In genomic region chr14:94080606-94081385, GRCh38 we compare ENCODE assay signal across 1 cellular context.
A peak's percentile ranks its signal among the peaks of the same experiment; 100 is the strongest.
TF ChIP-seq lines count a peak whose summit lies in the region.

Gene DDX24, minus strand, starts transcription at chr14:94081202. Its CDS starts 1,460 bp downstream, at chr14:94079742.
Gene IFI27L1, plus strand, starts transcription at chr14:94081310. Its CDS starts 15,628 bp downstream, at chr14:94096938.

TF ChIP-seq in GM12878, 131 proteins besides CTCF, POLR2A, EP300 and RAD21 (continued from another document and continues in another):
- peak; percentile 58 for TF ChIP-seq NR2F1 (conservative IDR thresholded peaks at IDR 0.05)
- TF ChIP-seq SPI1 (IDR thresholded peaks at IDR 0.05; ENCODE audit: borderline replicate concordance, insufficient read depth, low read depth, low read length): peak; percentile 81
- TF ChIP-seq BMI1 (IDR thresholded peaks at IDR 0.05; ENCODE audit: borderline replicate concordance): no peak
- no peak for TF ChIP-seq ATF2 (IDR thresholded peaks at IDR 0.05; ENCODE audit: low read length)
- TF ChIP-seq IKZF2 (IDR thresholded peaks at IDR 0.05): no peak; a peak in 2 of 4 replicates
- no peak for TF ChIP-seq SUPT20H (IDR thresholded peaks at IDR 0.05; ENCODE audit: borderline replicate concordance, control insufficient read depth, low read depth, low read length)
- no peak for TF ChIP-seq KLF5 (IDR thresholded peaks at IDR 0.05; ENCODE audit: partially characterized antibody)
- peak; percentile 90 for TF ChIP-seq GABPA (IDR thresholded peaks at IDR 0.05; ENCODE audit: low read depth)
- TF ChIP-seq CUX1 (IDR thresholded peaks at IDR 0.05; ENCODE audit: insufficient replicate concordance, low read depth, low read length): no peak
- no peak for TF ChIP-seq CHD1 (IDR thresholded peaks at IDR 0.05; ENCODE audit: low read depth, low read length)
- peak; percentile 89 for TF ChIP-seq CHD2 (IDR thresholded peaks at IDR 0.05; ENCODE audit: borderline replicate concordance, low read depth, low read length)
- TF ChIP-seq TAF1 (IDR thresholded peaks at IDR 0.05; ENCODE audit: borderline replicate concordance, low read depth, low read length): peak; percentile 92
- TF ChIP-seq JUNB (IDR thresholded peaks at IDR 0.05): no peak
- TF ChIP-seq IRF3 (IDR thresholded peaks at IDR 0.05): no peak
- TF ChIP-seq STAT3 (IDR thresholded peaks at IDR 0.05; ENCODE audit: low read depth, low read length): no peak
- TF ChIP-seq CREM (IDR thresholded peaks at IDR 0.05; ENCODE audit: low read depth): peak; percentile 66; the same call in 1 of the 2 replicates
- 0 out of 2 replicates have a peak, but pooled peaks have one; percentile 18 for TF ChIP-seq BACH1 (IDR thresholded peaks at IDR 0.05; ENCODE audit: borderline replicate concordance)
- no peak for TF ChIP-seq ESRRA (IDR thresholded peaks at IDR 0.05; ENCODE audit: low read length)
- TF ChIP-seq ZBTB4 (CRISPR knock-in tag; IDR thresholded peaks at IDR 0.05): no peak
- TF ChIP-seq ZBED1 (IDR thresholded peaks at IDR 0.05; ENCODE audit: borderline replicate concordance): no peak
- TF ChIP-seq ZNF622 (IDR thresholded peaks at IDR 0.05): no peak
- TF ChIP-seq SIX5 (IDR thresholded peaks at IDR 0.05; ENCODE audit: low read depth, low read length, severe bottlenecking): no peak
- no peak; the same call in 1 of the 2 replicates for TF ChIP-seq ELK1 (IDR thresholded peaks at IDR 0.05; ENCODE audit: low read depth, low read length)
- TF ChIP-seq HCFC1 (IDR thresholded peaks at IDR 0.05; ENCODE audit: low read length): no peak
- TF ChIP-seq PRDM15 (CRISPR knock-in tag; IDR thresholded peaks at IDR 0.05): no peak
- peak; percentile 87 for TF ChIP-seq CBFB (IDR thresholded peaks at IDR 0.05; ENCODE audit: low read depth)
- peak; percentile 18 for TF ChIP-seq RELA (IDR thresholded peaks at IDR 0.05; ENCODE audit: borderline replicate concordance, partially characterized antibody)
- peak; percentile 53 for TF ChIP-seq ZNF687 (IDR thresholded peaks at IDR 0.05)
- no peak for TF ChIP-seq MEF2A (IDR thresholded peaks at IDR 0.05; ENCODE audit: insufficient read depth, low read depth, low read length)
- TF ChIP-seq CREB1 (IDR thresholded peaks at IDR 0.05; ENCODE audit: low read depth): peak; percentile 73; the same call in 1 of the 2 replicates
- TF ChIP-seq SIN3A (IDR thresholded peaks at IDR 0.05; ENCODE audit: low read depth, low read length): no peak
- no peak for TF ChIP-seq BCLAF1 (IDR thresholded peaks at IDR 0.05)
- TF ChIP-seq BHLHE40 (IDR thresholded peaks at IDR 0.05; ENCODE audit: borderline replicate concordance in 1 of 2, low read depth in 2 of 2, low read length in 1 of 2): peak; percentile 91 to 98; a peak in 3 of 4 replicates
- peak; percentile 86 for TF ChIP-seq MXI1 (IDR thresholded peaks at IDR 0.05; ENCODE audit: low read depth, low read length)
- no peak for TF ChIP-seq HDGF (IDR thresholded peaks at IDR 0.05)
